10 cellular contexts compared by ENCODE assay signal in the genomic region with DNA sequence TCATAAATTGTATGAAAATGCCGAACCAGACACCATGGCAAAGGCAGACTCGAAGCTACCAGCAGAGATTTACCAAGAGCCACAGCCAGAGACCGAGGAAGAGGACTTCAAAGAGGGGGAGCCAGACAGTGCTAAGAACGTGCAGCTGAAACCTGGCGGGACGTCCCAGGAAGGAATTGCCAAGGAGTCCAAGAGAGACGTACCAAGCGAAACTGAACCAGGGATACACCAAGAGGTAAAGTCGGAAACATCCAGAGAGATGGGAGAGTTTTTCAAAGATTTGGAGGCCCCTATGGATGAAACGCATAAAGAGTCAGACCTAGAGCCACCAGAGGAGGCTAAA. TPM values are rescaled to one million over a fixed set of nuclear protein-coding genes. Genes with fewer than 3 reads are reported as not detected.
DNase-seq lines count a peak whose midpoint lies in the region; ATAC-seq and TF ChIP-seq lines count a peak whose summit lies in the region.
"Had no signal": no experiment of that assay in that cellular context is flagged by ENCODE, and none has a peak within 500 bp of the region (broad histone marks: within the 10 kb centered on the region; RNA-seq: fewer than 3 reads in every experiment).

No MANE protein-coding gene starts in this region.

- H3K36me3 Mint-ChIP-seq in endodermal cell (ENCODE audit: low read depth): peaks cover 2% of the 10 kb centered on the region
- H3K36me3 Mint-ChIP-seq: naive B cell had no signal

- no peak for TF ChIP-seq CTCF in C4-2B (conservative IDR thresholded peaks at IDR 0.05)
- no peak for TF ChIP-seq CTCF in endodermal cell (conservative IDR thresholded peaks at IDR 0.05)
- TF ChIP-seq CTCF in neural cell (IDR thresholded peaks at IDR 0.05; ENCODE audit: poor library complexity, severe bottlenecking): no peak

- H3K9me2 ChIP-seq in neural cell (ENCODE audit: insufficient read depth, low read length): no peaks in the 10 kb centered on the region

- peaks cover 4% of the 10 kb centered on the region for H3K27me3 Mint-ChIP-seq in endodermal cell (ENCODE audit: insufficient read depth)

- peak overlapping the region; percentile 75 for H3K27ac ChIP-seq in C4-2B
- H3K27ac ChIP-seq in KOPT-K1 (ENCODE audit: low read depth, low read length, poor library complexity, severe bottlenecking): peak overlapping the region; percentile 76
- no peak overlapping the region for H3K27ac ChIP-seq in endodermal cell (ENCODE audit: low read depth, low read length)
- peak overlapping the region; percentile 93 for H3K27ac ChIP-seq in neural cell (ENCODE audit: low read length)

- TF ChIP-seq RAD21 in neural cell (conservative IDR thresholded peaks at IDR 0.05): no peak

- H3K9ac ChIP-seq in endodermal cell (ENCODE audit: extremely low read depth, low read length, poor library complexity, severe bottlenecking) (peak overlapping the region; percentile 86), neural cell (ENCODE audit: low read length) (peak overlapping the region; percentile 90)

- H3K36me3 ChIP-seq in KOPT-K1 (ENCODE audit: insufficient read depth, low read length) (no peaks in the 10 kb centered on the region), endodermal cell (ENCODE audit: control insufficient read depth, insufficient read depth, low read length) (no peaks in the 10 kb centered on the region), neural cell (ENCODE audit: insufficient read depth, low read length) (no peaks in the 10 kb centered on the region)

- DNase-seq in endodermal cell (no peak), NCI-H510A (lab: John Stamatoyannopoulos, UW) (no peak), germinal center (ENCODE audit: low spot score) (no peak)
- DNase-seq in activated CD4-positive, alpha-beta T cell treated with anti-CD3 and anti-CD28 coated beads, Interleukin-2, amount 50 U/mL, for 4 hours: no peak

- H3K27me3 ChIP-seq in endodermal cell (ENCODE audit: control insufficient read depth, insufficient read depth, low read length, poor library complexity, severe bottlenecking): no peaks in the 10 kb centered on the region
- no peaks in the 10 kb centered on the region for H3K27me3 ChIP-seq in neural cell (ENCODE audit: insufficient read depth, low read depth, low read length)

- 30 to 34% methylated on average over 9 to 10 of the region's 10 CpGs for WGBS in endodermal cell (ENCODE audit: insufficient coverage in 1 of 2, insufficient read length in 1 of 2), 2 experiments

- H3K4me2 ChIP-seq in neural cell (ENCODE audit: low read length): peak overlapping the region; percentile 96

- no peaks in the 10 kb centered on the region for H3K9me3 Mint-ChIP-seq in endodermal cell
- H3K9me3 Mint-ChIP-seq: naive B cell had no signal

- no peak for ATAC-seq in GM21723 (IDR thresholded peaks at IDR 0.05; ENCODE audit: unreplicated experiment)

- peak overlapping the region; percentile 95 for H2AFZ ChIP-seq in neural cell (ENCODE audit: low read depth, low read length)

- no peak overlapping the region for H3K27ac Mint-ChIP-seq in endodermal cell
- H3K27ac Mint-ChIP-seq: IgD-negative memory B cell, naive B cell had no signal

- H3K9me3 ChIP-seq in KOPT-K1 (ENCODE audit: insufficient read depth, low read length, poor library complexity, severe bottlenecking) (no peaks in the 10 kb centered on the region), endodermal cell (ENCODE audit: control insufficient read depth, low read length) (no peaks in the 10 kb centered on the region), neural cell (ENCODE audit: low read length) (no peaks in the 10 kb centered on the region)

- H3F3A ChIP-seq in neural cell (ENCODE audit: insufficient read depth, low read length, poor library complexity, severe bottlenecking): no peaks in the 10 kb centered on the region

- peaks cover 11% of the 10 kb centered on the region for H3K79me2 ChIP-seq in neural cell (replicated peaks; ENCODE audit: insufficient read depth, low read length)

- peaks cover 33% of the 10 kb centered on the region for H3K4me1 Mint-ChIP-seq in endodermal cell

- H3K4me3 ChIP-seq in endodermal cell (ENCODE audit: low read length): peak overlapping the region; percentile 86
- peak overlapping the region; percentile 92 for H3K4me3 ChIP-seq in neural cell (ENCODE audit: low read length)

- TF ChIP-seq EP300 in neural cell (conservative IDR thresholded peaks at IDR 0.05; ENCODE audit: poor library complexity, severe bottlenecking): no peak

- H3K4me3 Mint-ChIP-seq in endodermal cell: no peak overlapping the region
- H3K4me3 Mint-ChIP-seq: IgD-negative memory B cell, naive B cell had no signal

- peaks cover 6% of the 10 kb centered on the region for H3K4me1 ChIP-seq in endodermal cell (ENCODE audit: control insufficient read depth, insufficient read depth, low read length)

- no peaks in the 10 kb centered on the region for H4K20me1 ChIP-seq in neural cell (ENCODE audit: insufficient read depth)

TF ChIP-seq in neural cell, 6 proteins besides CTCF, POLR2A, EP300 and RAD21:
- TF ChIP-seq, protein P1, sequence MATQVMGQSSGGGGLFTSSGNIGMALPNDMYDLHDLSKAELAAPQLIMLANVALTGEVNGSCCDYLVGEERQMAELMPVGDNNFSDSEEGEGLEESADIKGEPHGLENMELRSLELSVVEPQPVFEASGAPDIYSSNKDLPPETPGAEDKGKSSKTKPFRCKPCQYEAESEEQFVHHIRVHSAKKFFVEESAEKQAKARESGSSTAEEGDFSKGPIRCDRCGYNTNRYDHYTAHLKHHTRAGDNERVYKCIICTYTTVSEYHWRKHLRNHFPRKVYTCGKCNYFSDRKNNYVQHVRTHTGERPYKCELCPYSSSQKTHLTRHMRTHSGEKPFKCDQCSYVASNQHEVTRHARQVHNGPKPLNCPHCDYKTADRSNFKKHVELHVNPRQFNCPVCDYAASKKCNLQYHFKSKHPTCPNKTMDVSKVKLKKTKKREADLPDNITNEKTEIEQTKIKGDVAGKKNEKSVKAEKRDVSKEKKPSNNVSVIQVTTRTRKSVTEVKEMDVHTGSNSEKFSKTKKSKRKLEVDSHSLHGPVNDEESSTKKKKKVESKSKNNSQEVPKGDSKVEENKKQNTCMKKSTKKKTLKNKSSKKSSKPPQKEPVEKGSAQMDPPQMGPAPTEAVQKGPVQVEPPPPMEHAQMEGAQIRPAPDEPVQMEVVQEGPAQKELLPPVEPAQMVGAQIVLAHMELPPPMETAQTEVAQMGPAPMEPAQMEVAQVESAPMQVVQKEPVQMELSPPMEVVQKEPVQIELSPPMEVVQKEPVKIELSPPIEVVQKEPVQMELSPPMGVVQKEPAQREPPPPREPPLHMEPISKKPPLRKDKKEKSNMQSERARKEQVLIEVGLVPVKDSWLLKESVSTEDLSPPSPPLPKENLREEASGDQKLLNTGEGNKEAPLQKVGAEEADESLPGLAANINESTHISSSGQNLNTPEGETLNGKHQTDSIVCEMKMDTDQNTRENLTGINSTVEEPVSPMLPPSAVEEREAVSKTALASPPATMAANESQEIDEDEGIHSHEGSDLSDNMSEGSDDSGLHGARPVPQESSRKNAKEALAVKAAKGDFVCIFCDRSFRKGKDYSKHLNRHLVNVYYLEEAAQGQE (IDR thresholded peaks at IDR 0.05; ENCODE audit: borderline replicate concordance): no peak
- no peak for TF ChIP-seq TAF1 (IDR thresholded peaks at IDR 0.05; ENCODE audit: low read depth)
- TF ChIP-seq EZH2 (IDR thresholded peaks at IDR 0.05; ENCODE audit: borderline replicate concordance, insufficient read depth, low read length, poor library complexity, severe bottlenecking): no peak
- TF ChIP-seq MXI1 (conservative IDR thresholded peaks at IDR 0.05; ENCODE audit: poor library complexity, severe bottlenecking): no peak
- no peak for TF ChIP-seq POLR2AphosphoS5 (IDR thresholded peaks at IDR 0.05)
- TF ChIP-seq SMC3 (conservative IDR thresholded peaks at IDR 0.05; ENCODE audit: poor library complexity): no peak

RNA-seq across cellular contexts. Expression of a gene that starts 0.3 kb away (rescaled TPM):
- total RNA-seq in endodermal cell: 1 to 10 TPM; 4.3 to 5.5 TPM
- polyA plus RNA-seq in endodermal cell (2013, experiment 1 of 2): 1.5 TPM
- 2.6 TPM for polyA plus RNA-seq in endodermal cell (2013, experiment 2 of 2)
- polyA plus RNA-seq in neural cell: 2.8 and 5.8 TPM in 2 replicates
- 12.7 and 13.3 TPM in 2 replicates for polyA minus RNA-seq in neural cell

RNA-seq across cellular contexts. Expression of a gene that starts 0.6 kb away (rescaled TPM):
- total RNA-seq in endodermal cell: 10 to 100 TPM; 20.5 to 27.6 TPM
- polyA plus RNA-seq in endodermal cell (2013, experiment 1 of 2): 12.8 TPM
- polyA plus RNA-seq in endodermal cell (2013, experiment 2 of 2): 13.5 TPM
- polyA plus RNA-seq in neural cell: 15.6 and 16.5 TPM in 2 replicates
- 36.0 and 39.2 TPM in 2 replicates for polyA minus RNA-seq in neural cell

RNA-seq across cellular contexts. Expression of a gene that starts 45.9 kb away (rescaled TPM):
- under 1 TPM; 0.49 to 0.92 TPM for total RNA-seq in endodermal cell
- polyA plus RNA-seq in endodermal cell (2013, experiment 1 of 2): 0.32 TPM
- 0.29 TPM for polyA plus RNA-seq in endodermal cell (2013, experiment 2 of 2)
- 0.19 and 0.68 TPM in 2 replicates for polyA plus RNA-seq in neural cell
- 0.49 and 0.81 TPM in 2 replicates for polyA minus RNA-seq in neural cell

RNA-seq across cellular contexts. Expression of a gene that starts 56.6 kb away (rescaled TPM):
- 10 to 100 TPM; 38.3 to 40.4 TPM for total RNA-seq in endodermal cell
- 35.9 TPM for polyA plus RNA-seq in endodermal cell (2013, experiment 1 of 2)
- 37.6 TPM for polyA plus RNA-seq in endodermal cell (2013, experiment 2 of 2)
- polyA plus RNA-seq in neural cell: 17.4 and 34.1 TPM in 2 replicates
- polyA minus RNA-seq in neural cell: 14.4 and 17.8 TPM in 2 replicates

RNA-seq across cellular contexts. Expression of a gene that starts 56.8 kb away (rescaled TPM):
- total RNA-seq in endodermal cell: 10 to 100 TPM; 58.5 to 70.6 TPM
- polyA plus RNA-seq in endodermal cell (2013, experiment 1 of 2): 32.3 TPM
- polyA plus RNA-seq in endodermal cell (2013, experiment 2 of 2): 29.6 TPM
- polyA plus RNA-seq in neural cell: 9.6 and 11.5 TPM in 2 replicates
- 11.1 and 14.1 TPM in 2 replicates for polyA minus RNA-seq in neural cell
